22 cellular contexts compared by ENCODE assay signal in the genomic region with DNA sequence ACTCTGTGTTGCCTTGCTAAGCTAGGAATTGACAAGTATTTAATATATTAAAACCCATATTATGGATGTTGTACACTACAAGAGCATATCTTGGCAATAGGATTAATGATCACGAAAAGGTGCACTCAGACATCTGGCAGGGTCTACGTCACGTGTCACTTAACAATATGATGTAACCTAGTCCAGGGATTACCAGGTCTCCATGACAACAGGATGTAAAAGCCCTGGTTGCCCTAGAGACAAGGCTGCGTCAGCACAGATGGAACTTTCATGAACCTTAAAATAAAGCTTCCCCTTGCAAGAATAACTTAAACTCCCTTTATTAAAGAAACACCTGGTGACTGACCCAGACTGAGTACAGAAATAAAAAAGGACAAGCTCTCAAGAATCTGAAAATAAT.
DNase-seq lines count a peak whose midpoint lies in the region; TF ChIP-seq lines count a peak whose summit lies in the region.
"Had no signal": no experiment of that assay in that cellular context is flagged by ENCODE, and none has a peak within 500 bp of the region (broad histone marks: within the 10 kb centered on the region; RNA-seq: fewer than 3 reads in every experiment).

No MANE protein-coding gene starts in this region.

- H3K9me3 Mint-ChIP-seq in Caco-2 (ENCODE audit: unreplicated experiment) (peaks cover 1% of the 10 kb centered on the region), HFFc6 (peaks cover 35% of the 10 kb centered on the region)
- H3K9me3 Mint-ChIP-seq: nephron had no signal

- H3K4me3 ChIP-seq in MM.1S (ENCODE audit: low read length), result no peak overlapping the region
- H3K4me3 ChIP-seq in Caco-2 (ENCODE audit: low read depth, low read length), result no peak overlapping the region
- H3K4me3 ChIP-seq: esophagus muscularis mucosa, prostate gland, SK-N-MC had no signal

- H3K9ac ChIP-seq in MM.1S (ENCODE audit: low read length), result peak overlapping the region; percentile 62; the same call in 1 of the 2 replicates

- POLR2A ChIA-PET in Caco-2 (lab: Charles Lee), result no interaction called here

- no peaks in the 10 kb centered on the region for H3K79me2 ChIP-seq in MM.1S (ENCODE audit: low read length)

- intact Hi-C loops in Caco-2 (cut with micrococcal nuclease; ENCODE audit: unreplicated experiment), result no loop called here

- H3F3A ChIP-seq in MM.1S (ENCODE audit: insufficient read depth, low read length), result peaks cover 18% of the 10 kb centered on the region

- H3K4me1 Mint-ChIP-seq in Caco-2 (ENCODE audit: low read depth, unreplicated experiment) (no peaks in the 10 kb centered on the region), HFFc6 (ENCODE audit: low read depth) (no peaks in the 10 kb centered on the region)
- H3K4me1 Mint-ChIP-seq: activated naive CD4-positive, alpha-beta T cell treated with anti-CD3 and anti-CD28 coated beads, Interleukin-2, amount 50 U/mL, for 24 hours had no signal

- H3K4me2 ChIP-seq in MM.1S (ENCODE audit: low read depth, low read length), result peak overlapping the region; percentile 64

- 0 out of 2 replicates have a peak overlapping the region, but pooled peaks have one; percentile 7 for H2AFZ ChIP-seq in MM.1S (ENCODE audit: low read length)

- no peaks in the 10 kb centered on the region for H3K27me3 Mint-ChIP-seq in Caco-2 (ENCODE audit: insufficient read depth, unreplicated experiment)
- H3K27me3 Mint-ChIP-seq in HFFc6 (ENCODE audit: insufficient read depth), result no peaks in the 10 kb centered on the region
- H3K27me3 Mint-ChIP-seq: activated naive CD4-positive, alpha-beta T cell treated with anti-CD3 and anti-CD28 coated beads, Interleukin-2, amount 50 U/mL, for 24 hours had no signal

- H4K20me1 ChIP-seq in MM.1S (ENCODE audit: insufficient read depth, low read length), result no peaks in the 10 kb centered on the region

- H3K27ac Mint-ChIP-seq in Caco-2 (ENCODE audit: unreplicated experiment) (no peak overlapping the region), HFFc6 (no peak overlapping the region)
- H3K27ac Mint-ChIP-seq: activated naive CD4-positive, alpha-beta T cell treated with anti-CD3 and anti-CD28 coated beads, Interleukin-2, amount 50 U/mL, for 24 hours; activated T-cell treated with anti-CD3 and anti-CD28 coated beads, Interleukin-2, amount 50 U/mL, for 72 hours; nephron had no signal

- H3K27ac ChIP-seq in MM.1S (ENCODE audit: low read length), result peak overlapping the region; percentile 98
- H3K27ac ChIP-seq: esophagus muscularis mucosa, prostate gland, SK-N-MC had no signal

- no peaks in the 10 kb centered on the region for H3K9me2 ChIP-seq in MM.1S (replicated peaks; ENCODE audit: insufficient read depth, low read length)

- H3K27me3 ChIP-seq in MM.1S (replicated peaks; ENCODE audit: insufficient read depth, low read length) (no peaks in the 10 kb centered on the region), Caco-2 (replicated peaks; ENCODE audit: control insufficient read depth, insufficient read depth, low read length) (no peaks in the 10 kb centered on the region)
- H3K27me3 ChIP-seq: esophagus muscularis mucosa had no signal

- BruUV-seq in Caco-2 (replicated peaks; lab: Mats Ljungman, UMichigan), result no TSS peak

- TF ChIP-seq CTCF in MM.1S (IDR thresholded peaks at IDR 0.05; ENCODE audit: low read length), result no peak
- no peak for TF ChIP-seq CTCF in Caco-2 (IDR thresholded peaks at IDR 0.05; ENCODE audit: insufficient read depth in 1 of 2, low read depth in 1 of 2, low read length in 1 of 2, severe bottlenecking in 1 of 2, unreplicated experiment in 1 of 2)
- TF ChIP-seq CTCF in HFFc6 (IDR thresholded peaks at IDR 0.05), result no peak

- H3K4me3 Mint-ChIP-seq in Caco-2 (ENCODE audit: unreplicated experiment), result no peak overlapping the region
- no peak overlapping the region for H3K4me3 Mint-ChIP-seq in HFFc6
- H3K4me3 Mint-ChIP-seq: activated naive CD4-positive, alpha-beta T cell treated with anti-CD3 and anti-CD28 coated beads, Interleukin-2, amount 50 U/mL, for 24 hours; activated T-cell treated with anti-CD3 and anti-CD28 coated beads, Interleukin-2, amount 50 U/mL, for 72 hours; nephron had no signal

- CTCF ChIA-PET in Caco-2 (lab: Charles Lee), result no interaction called here

- DNase-seq in DMS 273 (lab: John Stamatoyannopoulos, UW; ENCODE audit: unreplicated experiment) (peak; percentile 82), MM.1S (peak; percentile 98), NCI-H82 (lab: John Stamatoyannopoulos, UW) (peak; percentile 93), left kidney (ENCODE audit: low read depth, low spot score) (peak; percentile 41), HT-29 (ENCODE audit: low spot score) (no peak), Caco-2 (no peak), HFFc6 (no peak), NK-92 (lab: John Stamatoyannopoulos, UW; ENCODE audit: unreplicated experiment) (no peak)
- DNase-seq: ACHN; activated CD4-positive, CD25-positive, alpha-beta regulatory T cell; activated CD8-positive, alpha-beta memory T cell treated with anti-CD3 and anti-CD28 coated beads for 24 hours; activated T-cell treated with anti-CD3 and anti-CD28 coated beads, Interleukin-2, amount 50 U/mL, for 72 hours; DND-41; effector memory CD4-positive, alpha-beta T cell; Kasumi-1; left colon; NCI-H1417 treated with DMSO at 0.1 percent for 48 hours had no signal

- H3K9me3 ChIP-seq in MM.1S (replicated peaks; ENCODE audit: insufficient read depth, low read length), result no peaks in the 10 kb centered on the region
- H3K9me3 ChIP-seq in Caco-2, result no peaks in the 10 kb centered on the region
- H3K9me3 ChIP-seq: esophagus muscularis mucosa, prostate gland had no signal

- no peaks in the 10 kb centered on the region for H3K36me3 ChIP-seq in MM.1S (replicated peaks; ENCODE audit: insufficient read depth, low read length)
- H3K36me3 ChIP-seq in Caco-2 (ENCODE audit: control insufficient read depth, insufficient read depth, low read length), result no peaks in the 10 kb centered on the region; the same call in 1 of the 2 replicates
- H3K36me3 ChIP-seq: esophagus muscularis mucosa, prostate gland had no signal

- H3K4me1 ChIP-seq in MM.1S (ENCODE audit: low read length) (peaks cover 55% of the 10 kb centered on the region), Caco-2 (no peaks in the 10 kb centered on the region)
- H3K4me1 ChIP-seq: esophagus muscularis mucosa, prostate gland had no signal

- H3K36me3 Mint-ChIP-seq in Caco-2 (ENCODE audit: insufficient read depth, unreplicated experiment) (no peaks in the 10 kb centered on the region), HFFc6 (ENCODE audit: low read depth) (no peaks in the 10 kb centered on the region)
- H3K36me3 Mint-ChIP-seq: activated naive CD4-positive, alpha-beta T cell treated with anti-CD3 and anti-CD28 coated beads, Interleukin-2, amount 50 U/mL, for 24 hours had no signal

Comparison
In these comparisons a context has a peak if more than half of its experiments do, and no peak if none do; other contexts are left out.
1. DNase-seq: peak in DMS 273 (single experiment), MM.1S (single experiment), NCI-H82 (single experiment) and left kidney (single experiment); none in HT-29 (single experiment), Caco-2 (0 of 2), HFFc6 (single experiment) and NK-92 (single experiment).